In the genomic region with DNA sequence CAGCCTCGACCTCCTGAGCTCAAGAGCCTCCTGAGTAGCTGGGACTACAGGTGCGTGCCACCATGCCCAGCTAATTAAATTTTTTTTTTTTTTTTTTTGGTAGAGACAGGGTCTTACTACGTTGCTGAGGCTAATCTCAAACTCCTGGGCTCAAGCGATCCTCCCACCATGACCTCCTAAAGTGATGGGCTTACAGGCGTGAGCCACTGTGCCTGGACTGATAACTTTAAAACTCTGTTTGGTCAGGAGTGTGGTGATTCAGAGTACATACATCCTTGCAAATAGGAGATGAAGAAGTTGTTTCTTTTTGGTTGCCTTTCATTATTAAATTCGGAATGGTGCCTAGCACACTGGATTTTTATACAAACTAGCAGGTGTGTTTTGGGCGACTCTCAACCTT, we compare ENCODE assay signal across 1 cellular context.
TF ChIP-seq lines count a peak whose summit lies in the region.

No MANE protein-coding gene starts in this region.

TF ChIP-seq in K562, 482 proteins besides CTCF, POLR2A, EP300 and RAD21:
- TF ChIP-seq FOSL1 (tag; conservative IDR thresholded peaks at IDR 0.05) = 0 out of 2 replicates have a peak, but pooled peaks have one; percentile 20
- peak; percentile 78 for TF ChIP-seq TCF3 (CRISPR knock-in tag; IDR thresholded peaks at IDR 0.05)
- TF ChIP-seq POLR2AphosphoS5 (IDR thresholded peaks at IDR 0.05; ENCODE audit: control insufficient read depth, insufficient read depth, low read depth, low read length) = peak; percentile 52; the same call in 1 of the 2 replicates
- peak; percentile 62; the same call in 1 of the 2 replicates for TF ChIP-seq SMARCA4 (IDR thresholded peaks at IDR 0.05)
- TF ChIP-seq CREB1 (IDR thresholded peaks at IDR 0.05) = 0 out of 2 replicates have a peak, but pooled peaks have one; percentile 18
- TF ChIP-seq CREB1 (CRISPR knock-in tag; IDR thresholded peaks at IDR 0.05) = no peak
- no peak for TF ChIP-seq BDP1 (IDR thresholded peaks at IDR 0.05; ENCODE audit: insufficient read depth, insufficient read length)
- TF ChIP-seq TBP (optimal IDR thresholded peaks at IDR 0.05; ENCODE audit: low read depth, low read length) = no peak
- no peak for TF ChIP-seq SMARCA5 (IDR thresholded peaks at IDR 0.05)
- TF ChIP-seq DPF2 (IDR thresholded peaks at IDR 0.05) = peak; percentile 75
- TF ChIP-seq ARID1B (IDR thresholded peaks at IDR 0.05) = peak; percentile 75
- TF ChIP-seq SMARCE1 (IDR thresholded peaks at IDR 0.05) = peak; percentile 61; the same call in 1 of the 2 replicates
- TF ChIP-seq, protein P1, sequence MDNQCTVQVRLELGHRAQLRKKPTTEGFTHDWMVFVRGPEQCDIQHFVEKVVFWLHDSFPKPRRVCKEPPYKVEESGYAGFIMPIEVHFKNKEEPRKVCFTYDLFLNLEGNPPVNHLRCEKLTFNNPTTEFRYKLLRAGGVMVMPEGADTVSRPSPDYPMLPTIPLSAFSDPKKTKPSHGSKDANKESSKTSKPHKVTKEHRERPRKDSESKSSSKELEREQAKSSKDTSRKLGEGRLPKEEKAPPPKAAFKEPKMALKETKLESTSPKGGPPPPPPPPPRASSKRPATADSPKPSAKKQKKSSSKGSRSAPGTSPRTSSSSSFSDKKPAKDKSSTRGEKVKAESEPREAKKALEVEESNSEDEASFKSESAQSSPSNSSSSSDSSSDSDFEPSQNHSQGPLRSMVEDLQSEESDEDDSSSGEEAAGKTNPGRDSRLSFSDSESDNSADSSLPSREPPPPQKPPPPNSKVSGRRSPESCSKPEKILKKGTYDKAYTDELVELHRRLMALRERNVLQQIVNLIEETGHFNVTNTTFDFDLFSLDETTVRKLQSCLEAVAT (IDR thresholded peaks at IDR 0.05) = no peak
- 0 out of 2 replicates have a peak, but pooled peaks have one; percentile 49 for TF ChIP-seq LCOR (CRISPR knock-in tag; IDR thresholded peaks at IDR 0.05)
- peak; percentile 74 for TF ChIP-seq CBFA2T2 (conservative IDR thresholded peaks at IDR 0.05)
- TF ChIP-seq TAL1 (IDR thresholded peaks at IDR 0.05) = peak; percentile 43; the same call in 1 of the 2 replicates
- TF ChIP-seq CREM (IDR thresholded peaks at IDR 0.05; ENCODE audit: low read depth) = peak; percentile 47; the same call in 1 of the 2 replicates
- peak; percentile 57 for TF ChIP-seq TEAD4 (IDR thresholded peaks at IDR 0.05; ENCODE audit: low read length)
- no peak for TF ChIP-seq TEAD4 (CRISPR knock-in tag; IDR thresholded peaks at IDR 0.05; ENCODE audit: borderline replicate concordance)
- TF ChIP-seq JUND (IDR thresholded peaks at IDR 0.05; ENCODE audit: borderline replicate concordance, low read depth, low read length) = peak; percentile 16; the same call in 1 of the 2 replicates
- TF ChIP-seq JUND (tag; IDR thresholded peaks at IDR 0.05; ENCODE audit: borderline replicate concordance, low read depth, low read length) = no peak
- TF ChIP-seq CBFA2T3 (IDR thresholded peaks at IDR 0.05) = peak; percentile 85
- TF ChIP-seq RFX7 (CRISPR knock-in tag; IDR thresholded peaks at IDR 0.05) = no peak
- no peak for TF ChIP-seq RBM15 (IDR thresholded peaks at IDR 0.05; ENCODE audit: insufficient read depth, low read length)
